Comparison of ENCODE assay signal across 27 cellular contexts in the genomic region with DNA sequence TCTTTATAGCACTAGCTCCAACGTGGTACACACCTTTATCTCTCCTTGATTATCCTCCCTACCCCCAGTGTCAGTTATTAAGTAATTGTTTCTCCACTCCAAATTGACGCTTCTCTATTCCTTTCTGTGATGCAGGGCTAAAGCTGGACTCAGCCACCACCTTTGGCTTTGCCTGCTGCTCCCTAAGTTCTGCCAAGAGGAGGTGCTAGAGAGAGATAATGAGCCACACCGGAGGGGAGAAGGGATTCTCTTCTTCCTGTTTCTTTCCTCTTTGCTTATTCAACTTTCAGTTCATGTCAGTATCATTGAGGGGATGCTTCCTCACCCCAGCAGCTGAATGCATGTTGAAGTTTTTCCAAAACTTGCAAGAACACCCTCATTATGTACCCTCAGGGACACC.
DNase-seq lines count a peak whose midpoint lies in the region; ATAC-seq and TF ChIP-seq lines count a peak whose summit lies in the region.
"Had no signal": no experiment of that assay in that cellular context is flagged by ENCODE, and none has a peak within 500 bp of the region (broad histone marks: within the 10 kb centered on the region; RNA-seq: fewer than 3 reads in every experiment).

No MANE protein-coding gene starts in this region.

- H3K79me2 ChIP-seq in hepatocyte: no peaks in the 10 kb centered on the region

- H3K36me3 Mint-ChIP-seq in Calu3 (ENCODE audit: insufficient read depth, unreplicated experiment): no peaks in the 10 kb centered on the region
- H3K36me3 Mint-ChIP-seq: CD8-positive, alpha-beta T cell had no signal

- no peaks in the 10 kb centered on the region for H3K36me3 ChIP-seq in BE2C
- no peaks in the 10 kb centered on the region for H3K36me3 ChIP-seq in H7 (replicated peaks; ENCODE audit: control insufficient read depth, insufficient read depth, low read length)
- H3K36me3 ChIP-seq in hepatocyte (replicated peaks; ENCODE audit: insufficient read depth, low read depth): no peaks in the 10 kb centered on the region
- H3K36me3 ChIP-seq: gastroesophageal sphincter, HAP-1, SJSA1, thoracic aorta had no signal

- no peaks in the 10 kb centered on the region for H3K4me1 ChIP-seq in BE2C
- no peaks in the 10 kb centered on the region for H3K4me1 ChIP-seq in hepatocyte (ENCODE audit: insufficient read depth)
- H3K4me1 ChIP-seq: gastroesophageal sphincter, HAP-1, SJSA1 had no signal

- no peak overlapping the region for H2AFZ ChIP-seq in hepatocyte
- H2AFZ ChIP-seq: PC-9 had no signal

- no peak for TF ChIP-seq POLR2A in GM18505 (IDR thresholded peaks at IDR 0.05; ENCODE audit: borderline replicate concordance, extremely low read depth, insufficient read depth, insufficient read length)

- no peak overlapping the region for H3K4me2 ChIP-seq in hepatocyte
- H3K4me2 ChIP-seq: PC-9 had no signal

- DNase-seq in BE2C: no peak
- DNase-seq in H7: peak; percentile 61
- peak; percentile 18 for DNase-seq in NOMO-1 treated with dmso at 0.1 percent for 144 hours (lab: John Stamatoyannopoulos, UW; ENCODE audit: unreplicated experiment)
- no peak for DNase-seq in hepatocyte (ENCODE audit: low spot score)
- no peak for DNase-seq in Calu3
- DNase-seq: activated CD4-positive, alpha-beta memory T cell treated with anti-CD3 and anti-CD28 coated beads, Interleukin-2, amount 10 ng/mL, durations not matched to agents 7 days and 5 days; activated CD4-positive, CD25-positive, alpha-beta regulatory T cell; amniotic stem cell; CD8-positive, alpha-beta T cell; central memory CD4-positive, alpha-beta T cell; dorsolateral prefrontal cortex; EL; erythroblast; MM.1S; NCI-H2029; NCI-H446 treated with DMSO at 0.1 percent for 48 hours; PC-9; retina; T-helper 2 cell had no signal

- no peaks in the 10 kb centered on the region for H3K9me3 ChIP-seq in BE2C
- H3K9me3 ChIP-seq in hepatocyte (ENCODE audit: low read depth): no peaks in the 10 kb centered on the region
- H3K9me3 ChIP-seq: HAP-1, SJSA1, thoracic aorta had no signal

- intact Hi-C loops in Calu3 (cut with micrococcal nuclease; ENCODE audit: unreplicated experiment): no loop called here

- no peaks in the 10 kb centered on the region for H3K9me2 ChIP-seq in hepatocyte (replicated peaks; ENCODE audit: insufficient read depth)

- ATAC-seq in HG03175 (IDR thresholded peaks at IDR 0.05; ENCODE audit: unreplicated experiment) (no peak), GM18505 (IDR thresholded peaks at IDR 0.05; ENCODE audit: unreplicated experiment) (no peak), GM21737 (IDR thresholded peaks at IDR 0.05; ENCODE audit: unreplicated experiment) (no peak)
- ATAC-seq: CD8-positive, alpha-beta T cell; gastroesophageal sphincter; stimulated activated effector memory CD8-positive, alpha-beta T cell treated with anti-CD3 and anti-CD28 coated beads, Interleukin-12 subunit alpha, Interleukin-12 subunit beta, amount 100 ng/mL, for 72 hours had no signal

- no TSS peak for BruUV-seq in Calu3 (replicated peaks; lab: Mats Ljungman, UMichigan)

- no peak overlapping the region for H3K27ac ChIP-seq in hepatocyte
- H3K27ac ChIP-seq: dorsolateral prefrontal cortex, gastroesophageal sphincter, PC-9, SJSA1, thoracic aorta had no signal

- no peaks in the 10 kb centered on the region for H3K9me3 Mint-ChIP-seq in Calu3 (ENCODE audit: low read depth, unreplicated experiment)
- H3K9me3 Mint-ChIP-seq: CD8-positive, alpha-beta T cell had no signal

- peak; percentile 28; the same call in 1 of the 2 replicates for TF ChIP-seq CTCF in BE2C (IDR thresholded peaks at IDR 0.05; ENCODE audit: low read depth, low read length)
- TF ChIP-seq CTCF in hepatocyte (IDR thresholded peaks at IDR 0.05; ENCODE audit: poor library complexity): peak; percentile 19
- no peak for TF ChIP-seq CTCF in Calu3 (IDR thresholded peaks at IDR 0.05; ENCODE audit: unreplicated experiment)

- 45% methylated on average over 3 of the region's 3 CpGs for WGBS in hepatocyte (ENCODE audit: low lambda C conversion rate, missing lambda C conversion rate)

- no peaks in the 10 kb centered on the region for H3K27me3 ChIP-seq in BE2C
- H3K27me3 ChIP-seq in H7 (ENCODE audit: control insufficient read depth, insufficient read depth, low read length): no peaks in the 10 kb centered on the region
- no peaks in the 10 kb centered on the region for H3K27me3 ChIP-seq in hepatocyte
- H3K27me3 ChIP-seq: gastroesophageal sphincter, SJSA1 had no signal

- H3K4me3 Mint-ChIP-seq in Calu3 (ENCODE audit: low read depth, unreplicated experiment): no peak overlapping the region
- H3K4me3 Mint-ChIP-seq: activated CD4-positive, alpha-beta memory T cell treated with anti-CD3 and anti-CD28 coated beads, Interleukin-2, amount 10 ng/mL, durations not matched to agents 7 days and 5 days; CD8-positive, alpha-beta T cell; stimulated activated effector memory CD8-positive, alpha-beta T cell treated with anti-CD3 and anti-CD28 coated beads, Interleukin-12 subunit alpha, Interleukin-12 subunit beta, amount 100 ng/mL, for 72 hours had no signal

- no peaks in the 10 kb centered on the region for H3K4me1 Mint-ChIP-seq in Calu3 (ENCODE audit: low read depth, unreplicated experiment)
- H3K4me1 Mint-ChIP-seq: activated CD4-positive, alpha-beta memory T cell treated with anti-CD3 and anti-CD28 coated beads, Interleukin-2, amount 10 ng/mL, durations not matched to agents 7 days and 5 days; stimulated activated effector memory CD8-positive, alpha-beta T cell treated with anti-CD3 and anti-CD28 coated beads, Interleukin-12 subunit alpha, Interleukin-12 subunit beta, amount 100 ng/mL, for 72 hours had no signal

- H4K20me1 ChIP-seq in hepatocyte (ENCODE audit: insufficient read depth, poor library complexity, severe bottlenecking): no peaks in the 10 kb centered on the region

- CTCF ChIA-PET in Calu3 (lab: Charles Lee): no interaction called here

- H3K27me3 Mint-ChIP-seq in Calu3 (ENCODE audit: unreplicated experiment): no peaks in the 10 kb centered on the region
- H3K27me3 Mint-ChIP-seq: activated CD4-positive, alpha-beta memory T cell treated with anti-CD3 and anti-CD28 coated beads, Interleukin-2, amount 10 ng/mL, durations not matched to agents 7 days and 5 days had no signal

- no peak overlapping the region for H3K27ac Mint-ChIP-seq in Calu3 (ENCODE audit: unreplicated experiment)
- H3K27ac Mint-ChIP-seq: activated CD4-positive, alpha-beta memory T cell treated with anti-CD3 and anti-CD28 coated beads, Interleukin-2, amount 10 ng/mL, durations not matched to agents 7 days and 5 days; CD8-positive, alpha-beta T cell; stimulated activated effector memory CD8-positive, alpha-beta T cell treated with anti-CD3 and anti-CD28 coated beads, Interleukin-12 subunit alpha, Interleukin-12 subunit beta, amount 100 ng/mL, for 72 hours had no signal

- H3K4me3 ChIP-seq in BE2C (ENCODE audit: low read depth, low read length) (no peak overlapping the region), H7 (ENCODE audit: insufficient read depth, low read depth, low read length) (no peak overlapping the region), hepatocyte (no peak overlapping the region)
- H3K4me3 ChIP-seq: dorsolateral prefrontal cortex, gastroesophageal sphincter, HAP-1, PC-9, SJSA1, thoracic aorta had no signal

Comparison
In these comparisons a context has a peak if more than half of its experiments do, and no peak if none do; other contexts are left out.
1. DNase-seq: peak in H7 (single experiment) and NOMO-1 treated with dmso at 0.1 percent for 144 hours (single experiment); none in BE2C (single experiment), hepatocyte (single experiment) and Calu3 (single experiment).